15 cellular contexts compared by ENCODE assay signal in the genomic region with DNA sequence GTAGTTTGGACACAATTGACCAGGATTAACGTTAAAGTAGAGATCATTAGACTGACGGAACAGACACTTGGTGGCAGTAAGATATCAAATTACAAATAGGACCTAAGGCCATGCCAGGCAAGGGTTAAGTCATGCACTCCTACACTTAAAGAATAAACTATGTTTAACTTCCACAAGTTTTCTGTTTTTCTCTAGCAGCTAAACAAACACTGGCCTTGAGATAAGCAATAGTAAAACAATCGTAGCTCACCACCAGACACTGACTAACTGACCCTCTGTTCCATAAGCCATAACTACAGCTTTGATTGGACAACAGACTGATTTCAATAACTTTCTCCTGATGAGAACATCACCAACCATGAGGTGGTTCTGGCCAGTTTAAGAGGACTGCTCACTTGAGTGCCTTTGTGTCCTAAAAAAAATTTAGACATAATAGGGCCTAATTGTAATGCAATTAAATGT. TPM values are rescaled to one million over a fixed set of nuclear protein-coding genes. Genes with fewer than 3 reads are reported as not detected.
DNase-seq lines count a peak whose midpoint lies in the region; ATAC-seq, FAIRE-seq and TF ChIP-seq lines count a peak whose summit lies in the region.
"Had no signal": no experiment of that assay in that cellular context is flagged by ENCODE, and none has a peak within 500 bp of the region (broad histone marks: within the 10 kb centered on the region; RNA-seq: fewer than 3 reads in every experiment).

No MANE protein-coding gene starts in this region.

- TF ChIP-seq POLR2A in A549 (IDR thresholded peaks at IDR 0.05; ENCODE audit: low read length) = no peak
- no peak for TF ChIP-seq POLR2A in H1 (IDR thresholded peaks at IDR 0.05; ENCODE audit: control extremely low read depth in 1 of 2, low read depth in 2 of 2, low read length in 2 of 2)
- TF ChIP-seq POLR2A in lower leg skin (IDR thresholded peaks at IDR 0.05) = no peak

- no peak overlapping the region for H2BK120ac ChIP-seq in H1 (replicated peaks; ENCODE audit: low read depth, low read length)

- TF ChIP-seq CTCF in A549 (IDR thresholded peaks at IDR 0.05) = peak; percentile 18; the same call in 1 of the 3 replicates
- peak; percentile 62 for TF ChIP-seq CTCF in LNCaP clone FGC (IDR thresholded peaks at IDR 0.05; ENCODE audit: control insufficient read depth, extremely low read depth, insufficient read depth)
- no peak for TF ChIP-seq CTCF in H1 (IDR thresholded peaks at IDR 0.05; ENCODE audit: control extremely low read depth in 1 of 3, insufficient read depth in 1 of 3, low read depth in 1 of 3, low read length in 3 of 3)
- TF ChIP-seq CTCF in D721Med (IDR thresholded peaks at IDR 0.05; ENCODE audit: insufficient read depth, missing control alignments) = no peak
- no peak for TF ChIP-seq CTCF in lower leg skin (IDR thresholded peaks at IDR 0.05)

- H3K14ac ChIP-seq in H1 (ENCODE audit: insufficient read length) = no peak overlapping the region

- H3K27ac ChIP-seq in A549 (peak overlapping the region; percentile 71 to 77; a peak in 4 of 6 replicates), H1 (ENCODE audit: low read depth, low read length) (no peak overlapping the region)
- H3K27ac ChIP-seq: breast epithelium had no signal

- TF ChIP-seq RAD21 in A549 (conservative IDR thresholded peaks at IDR 0.05 in 1 of 2, IDR thresholded peaks at IDR 0.05 in 1 of 2) = peak; percentile 51 to 53
- TF ChIP-seq RAD21 in H1 (IDR thresholded peaks at IDR 0.05 in 1 of 2, conservative IDR thresholded peaks at IDR 0.05 in 1 of 2; ENCODE audit: low read depth in 2 of 2, low read length in 2 of 2) = peak; percentile 11 to 15; a peak in 2 of 4 replicates

- H4K5ac ChIP-seq in H1 (ENCODE audit: insufficient read length, low read depth, low read length) = no peak overlapping the region

- no peak overlapping the region for H3K4ac ChIP-seq in H1 (replicated peaks; ENCODE audit: insufficient read length, low read depth, low read length)

- intact Hi-C loops in lower leg skin (cut with DNase I; ENCODE audit: low total_unique reads) = no loop called here

- FAIRE-seq in A549 (lab: Jason Lieb, UNC) (no peak), H1 (lab: Jason Lieb, UNC) (no peak), D721Med (lab: Jason Lieb, UNC) (no peak)

- no peak overlapping the region for H4K8ac ChIP-seq in H1 (ENCODE audit: extremely low read depth, insufficient read depth, low read length)

- no peaks in the 10 kb centered on the region for H3K27me3 ChIP-seq in H1 (replicated peaks in 1 of 4; ENCODE audit: control insufficient read depth in 3 of 4, extremely low read depth in 1 of 4, insufficient read depth in 3 of 4, low read length in 3 of 4)
- H3K27me3 ChIP-seq: breast epithelium had no signal

- CTCF ChIA-PET in A549 (lab: Yijun Ruan, JAX) = interaction anchor here (0.9 to 2.3 kb wide), 4 partner anchors 8 to 68 kb away, joined by 3 to 5 read pairs (median 3); no protein-coding TSS in a partner anchor
- CTCF ChIA-PET in H1 (lab: Charles Lee; ENCODE audit: partially characterized antibody) = interaction anchor here (0.6 to 2.4 kb wide), 7 partner anchors 10 to 475 kb away, joined by 3 to 8 read pairs (median 4); no protein-coding TSS in a partner anchor

- no peak overlapping the region for H2BK20ac ChIP-seq in H1 (ENCODE audit: low read length)

- no peak overlapping the region for H3K18ac ChIP-seq in H1 (ENCODE audit: extremely low read depth, low read length)

- no peaks in the 10 kb centered on the region for H3K79me2 ChIP-seq in H1 (ENCODE audit: control insufficient read depth in 1 of 2, insufficient read depth in 2 of 2, low read length in 2 of 2)

- H4K91ac ChIP-seq in H1 (replicated peaks; ENCODE audit: insufficient read length, low read length) = no peak overlapping the region

- ATAC-seq in A549 (peak in 1 of 2 experiments; percentile 7; a peak in 2 of 6 replicates), HG03097 (IDR thresholded peaks at IDR 0.05; ENCODE audit: low FRiP score, unreplicated experiment) (no peak)
- ATAC-seq: SK-N-SH treated with all-trans-retinoic acid at 6 μM for 48 hours had no signal

- H3K23ac ChIP-seq in H1 (ENCODE audit: insufficient read length) = no peak overlapping the region

- H3K9ac ChIP-seq in H1 (replicated peaks in 1 of 4; ENCODE audit: extremely low read depth in 1 of 4, low read depth in 3 of 4, low read length in 3 of 4) = no peak overlapping the region

- peak overlapping the region; percentile 89 for H3K4me2 ChIP-seq in A549
- no peak overlapping the region for H3K4me2 ChIP-seq in H1 (ENCODE audit: insufficient read depth in 1 of 2, low read depth in 2 of 2, low read length in 2 of 2)

- no peaks in the 10 kb centered on the region for H4K20me1 ChIP-seq in H1 (replicated peaks in 1 of 2; ENCODE audit: control insufficient read depth in 1 of 2, insufficient read depth in 2 of 2, low read length in 2 of 2)

- TF ChIP-seq EP300 in A549 (IDR thresholded peaks at IDR 0.05) = no peak
- TF ChIP-seq EP300 in H1 (IDR thresholded peaks at IDR 0.05; ENCODE audit: borderline replicate concordance in 1 of 2, low read depth in 2 of 2, low read length in 2 of 2) = no peak

- H3K9me3 ChIP-seq in A549 (no peaks in the 10 kb centered on the region), H1 (ENCODE audit: insufficient read depth in 2 of 2, low read depth in 1 of 2, low read length in 1 of 2) (no peaks in the 10 kb centered on the region)
- H3K9me3 ChIP-seq: breast epithelium had no signal

- H2AFZ ChIP-seq in H1 (ENCODE audit: low read length) = no peak overlapping the region

- no peak overlapping the region for H2BK15ac ChIP-seq in H1 (ENCODE audit: low read length)

- H2BK5ac ChIP-seq in H1 (ENCODE audit: low read depth, low read length) = no peak overlapping the region

- DNase-seq in A549 (ENCODE audit: low read depth in 1 of 2, low spot score in 1 of 2) (peak in 1 of 2 experiments; percentile 68), LNCaP clone FGC (ENCODE audit: low read depth) (peak; percentile 34), H1 (ENCODE audit: low read depth in 1 of 2, low spot score in 2 of 2) (no peak), lung microvascular endothelial cell (ENCODE audit: low read depth in 2 of 2) (peak; percentile 64 to 79), D721Med (ENCODE audit: insufficient read length, low spot score) (no peak), CD1c-positive myeloid dendritic cell (ENCODE audit: extremely low spot score) (no peak), lower leg skin (ENCODE audit: low spot score in 2 of 2) (no peak)
- DNase-seq: ACHN; activated gamma-delta T cell treated with Interleukin-2 at 50 U/mL for 16 hours; mammary epithelial cell; MV-4-11; NK-92 treated with Interleukin-12 subunit alpha and Interleukin-12 subunit beta, amount 100 ng/mL, for 24 hours had no signal

- no peaks in the 10 kb centered on the region for H3K36me3 ChIP-seq in H1 (ENCODE audit: control insufficient read depth in 2 of 4, insufficient read depth in 4 of 4, low read length in 3 of 4)
- H3K36me3 ChIP-seq: breast epithelium had no signal

- 2% methylated on average over 3 of the region's 3 CpGs for WGBS in A549 (ENCODE audit: missing lambda C conversion rate)
- WGBS in H1 (ENCODE audit: extremely low coverage in 1 of 2, insufficient coverage in 1 of 2, insufficient read length in 1 of 2, insufficient replicate concordance in 2 of 2, low coverage in 1 of 2, low lambda C conversion rate in 2 of 2, missing lambda C conversion rate in 1 of 2), 2 experiments = 69% methylated on average over 3 of the region's 3 CpGs; no CpG with 5 or more reads in 1 of the 2 experiments
- WGBS in lower leg skin, 2 donors = 60 to 65% methylated on average over 3 of the region's 3 CpGs

- peaks cover 6% of the 10 kb centered on the region for H3K23me2 ChIP-seq in H1 (ENCODE audit: low read depth, low read length)

- peaks cover 34% of the 10 kb centered on the region for H3K4me1 ChIP-seq in A549
- H3K4me1 ChIP-seq in H1 (replicated peaks in 1 of 4; ENCODE audit: control insufficient read depth in 3 of 4, insufficient read depth in 4 of 4, low read length in 3 of 4) = peaks cover 0 to 3% (median 2%) of the 10 kb centered on the region in 4 experiments; a peak in 4 of 7 replicates
- H3K4me1 ChIP-seq: breast epithelium had no signal

- POLR2A ChIA-PET in A549 (lab: Yijun Ruan, JAX) (no interaction called here), H1 (lab: Charles Lee; ENCODE audit: partially characterized antibody) (no interaction called here)

- H2BK12ac ChIP-seq in H1 (ENCODE audit: low read depth, low read length) = no peak overlapping the region

- H3K4me3 ChIP-seq in A549 (no peak overlapping the region), LNCaP clone FGC (ENCODE audit: low read depth, low read length) (no peak overlapping the region), H1 (ENCODE audit: extremely low read depth in 1 of 4, insufficient read depth in 2 of 4, low read depth in 3 of 4, low read length in 4 of 4) (no peak overlapping the region), lower leg skin (ENCODE audit: low read depth, poor library complexity, severe bottlenecking) (no peak overlapping the region)
- H3K4me3 ChIP-seq: breast epithelium had no signal

- H2AK5ac ChIP-seq in H1 (ENCODE audit: low read depth, low read length) = no peak overlapping the region

- H3K56ac ChIP-seq in H1 (replicated peaks; ENCODE audit: insufficient read length, low read depth, low read length) = no peak overlapping the region

- H3K79me1 ChIP-seq in H1 (ENCODE audit: low read depth, low read length) = no peaks in the 10 kb centered on the region

RNA-seq across cellular contexts. Expression of a gene that starts 2.0 kb away (rescaled TPM):
- polyA plus RNA-seq in A549 (2011; rRNA removed) = 6.9 and 8.7 TPM in 2 replicates
- polyA plus RNA-seq in A549 (2012; cell fraction: cytosol; rRNA removed) = 0.83 and 1.0 TPM in 2 replicates
- 1.1 and 1.5 TPM in 2 replicates for polyA plus RNA-seq in A549 (2012; cell fraction: nucleus; rRNA removed)
- 2.0 to 2.6 TPM (median 2.6 TPM) in 3 replicates for polyA plus RNA-seq in A549 (2017; fragmentation: RNase III; extraction: RNeasy Plus Mini Kit Qiagen cat#74134 plus additional on column Dnase treatment)
- 2.6 and 3.8 TPM in 2 replicates for polyA minus RNA-seq in A549 (2011; rRNA and poly(A)+ RNA removed)
- total RNA-seq in H1 (2021; fragmentation: NEBNext Ultra II Directional; extraction: Animal tissue kit (Norgen Biotek cat#: 25700)) = 1.3 and 1.9 TPM in 2 replicates
- 0.60 and 0.76 TPM in 2 replicates for polyA plus RNA-seq in H1 (2011; rRNA removed)
- polyA plus RNA-seq in H1 (2011; cell fraction: cytosol; rRNA removed) = 0.67 TPM
- polyA plus RNA-seq in H1 (2011; cell fraction: nucleus; rRNA removed) = 1.2 TPM
- 0.66 to 1.9 TPM (median 1.2 TPM) in 4 replicates for polyA plus RNA-seq in H1 (2012, experiment 1 of 2)
- polyA plus RNA-seq in H1 (2012, experiment 2 of 2) = not detected
- polyA plus RNA-seq in H1 (2013, experiment 1 of 2) = 2.2 TPM
- 1.8 TPM for polyA plus RNA-seq in H1 (2013, experiment 2 of 2)
- polyA minus RNA-seq in H1 (2011; rRNA and poly(A)+ RNA removed) = 0.85 and 1.1 TPM in 2 replicates
- 0.51 TPM for polyA minus RNA-seq in H1 (2011; cell fraction: cytosol; rRNA and poly(A)+ RNA removed)
- 6.8 TPM for polyA minus RNA-seq in H1 (2011; cell fraction: nucleus; rRNA and poly(A)+ RNA removed)
- 0.40 and 0.65 TPM in 2 replicates for total RNA-seq in lung microvascular endothelial cell
- total RNA-seq in lower leg skin = 1 to 10 TPM; 2.6 to 5.2 (median 3.6) TPM

RNA-seq across cellular contexts. Expression of a gene that starts 3.5 kb away (rescaled TPM):
- polyA plus RNA-seq in A549 (2011; rRNA removed) = not detected in 2 replicates
- not detected in 2 replicates for polyA plus RNA-seq in A549 (2012; cell fraction: cytosol; rRNA removed)
- polyA plus RNA-seq in A549 (2012; cell fraction: nucleus; rRNA removed) = not detected in 2 replicates
- polyA plus RNA-seq in A549 (2017; fragmentation: RNase III; extraction: RNeasy Plus Mini Kit Qiagen cat#74134 plus additional on column Dnase treatment) = not detected in 3 replicates
- polyA minus RNA-seq in A549 (2011; rRNA and poly(A)+ RNA removed) = not detected in 2 replicates
- not detected in 2 replicates for total RNA-seq in H1 (2021; fragmentation: NEBNext Ultra II Directional; extraction: Animal tissue kit (Norgen Biotek cat#: 25700))
- not detected in 2 replicates for polyA plus RNA-seq in H1 (2011; rRNA removed)
- polyA plus RNA-seq in H1 (2011; cell fraction: cytosol; rRNA removed) = not detected
- not detected for polyA plus RNA-seq in H1 (2011; cell fraction: nucleus; rRNA removed)
- polyA plus RNA-seq in H1 (2012, experiment 1 of 2) = not detected in 4 replicates
- 0.07 TPM for polyA plus RNA-seq in H1 (2012, experiment 2 of 2)
- not detected for polyA plus RNA-seq in H1 (2013, experiment 1 of 2)
- not detected for polyA plus RNA-seq in H1 (2013, experiment 2 of 2)
- polyA minus RNA-seq in H1 (2011; rRNA and poly(A)+ RNA removed) = not detected in 2 replicates
- not detected for polyA minus RNA-seq in H1 (2011; cell fraction: cytosol; rRNA and poly(A)+ RNA removed)
- polyA minus RNA-seq in H1 (2011; cell fraction: nucleus; rRNA and poly(A)+ RNA removed) = not detected
- not detected in 2 replicates for total RNA-seq in lung microvascular endothelial cell
- 1 to 10 TPM in 3 of 4 donors, under 1 TPM in 1; 0.84 to 5.8 (median 3.0) TPM for total RNA-seq in lower leg skin
- total RNA-seq: mammary epithelial cell had no signal
- polyA plus RNA-seq: mammary epithelial cell had no signal

Comparison
In these comparisons a context has a peak if more than half of its experiments do, and no peak if none do; other contexts are left out.
1. DNase-seq: peak in LNCaP clone FGC (single experiment) and lung microvascular endothelial cell (2 of 2); none in H1 (0 of 2), D721Med (single experiment), CD1c-positive myeloid dendritic cell (single experiment) and lower leg skin (0 of 2).
2. CTCF ChIP-seq: peak in A549 (single experiment) and LNCaP clone FGC (single experiment); none in H1 (0 of 3), D721Med (single experiment) and lower leg skin (0 of 3).